ENCODE assay signal across 8 cellular contexts in the genomic region with DNA sequence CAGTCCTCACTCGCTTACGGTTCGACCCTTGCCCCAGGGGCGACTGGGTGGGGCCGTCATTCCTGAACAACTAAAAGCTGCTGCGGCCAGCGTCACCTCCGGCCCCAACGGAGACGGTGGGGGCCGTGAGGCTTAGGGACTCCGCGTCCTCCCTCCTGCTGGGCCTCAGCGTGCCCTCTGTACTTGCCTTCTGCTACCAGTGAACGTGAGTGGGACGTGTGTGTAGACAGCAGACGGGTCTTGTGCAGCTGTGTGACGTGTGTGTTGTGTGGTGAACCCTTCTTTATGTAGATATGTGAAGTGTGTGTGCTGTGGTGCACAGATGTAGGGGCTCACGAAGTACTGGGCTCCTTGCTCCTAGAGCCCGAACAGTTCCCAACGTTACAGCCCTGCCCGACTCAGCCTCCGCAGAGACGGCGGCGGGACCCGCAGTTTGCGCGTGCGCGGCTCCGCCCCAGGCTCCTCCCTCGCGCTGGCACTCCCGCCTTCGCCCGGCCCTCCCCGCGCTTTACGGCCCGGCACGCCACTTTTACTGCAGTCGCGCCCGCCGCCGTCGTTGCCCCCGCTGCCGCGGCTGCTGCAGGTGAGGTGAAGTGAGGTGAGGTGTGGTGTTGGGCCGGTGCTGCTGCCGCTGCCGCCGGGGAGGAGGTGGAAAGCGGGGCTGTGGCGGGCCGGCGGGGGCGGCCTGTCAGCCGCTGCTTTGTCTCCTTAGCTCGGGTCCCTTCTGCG. TPM values are rescaled to one million over a fixed set of nuclear protein-coding genes. Genes with fewer than 3 reads are reported as not detected.
A peak's percentile ranks its signal among the peaks of the same experiment; 100 is the strongest.
DNase-seq lines count a peak whose midpoint lies in the region; ATAC-seq and TF ChIP-seq lines count a peak whose summit lies in the region.

A gene (plus strand): TSS at position 535 of the 729 bp plus-strand sequence. CDS start 235 bp downstream, outside the sequence.

- H3K27ac ChIP-seq in ovary (peak within 1 kb of the TSS in 1 of 2 donors; percentile 63), thoracic aorta (peak within 1 kb of the TSS; percentile 82 to 84)

- POLR2A ChIA-PET in activated naive CD8-positive, alpha-beta T cell treated with anti-CD3 and anti-CD28 coated beads, Interleukin-2, amount 10 ng/mL, durations not matched to agents 7 days and 5 days (lab: Charles Lee), result interaction anchor here (0.7 to 1.5 kb wide), 4 partner anchors 8 to 131 kb away, joined by 3 to 7 read pairs (median 4); no protein-coding TSS in a partner anchor

- 1 to 3% (median 1%) methylated on average over 48 to 63 of the region's 63 CpGs for WGBS in ovary, 3 donors

- no peak for TF ChIP-seq CTCF in ovary (IDR thresholded peaks at IDR 0.05)
- TF ChIP-seq CTCF in thoracic aorta (IDR thresholded peaks at IDR 0.05), result no peak

- peak; percentile 88 for TF ChIP-seq POLR2A in GM10847 (IDR thresholded peaks at IDR 0.05; ENCODE audit: extremely low read depth, insufficient read length)
- TF ChIP-seq POLR2A in ovary (IDR thresholded peaks at IDR 0.05), result peak; percentile 48

- H3K4me3 ChIP-seq in ovary (peak within 1 kb of the TSS; percentile 95), thoracic aorta (peak within 1 kb of the TSS; percentile 87)

- H3K27me3 Mint-ChIP-seq in activated naive CD8-positive, alpha-beta T cell treated with anti-CD3 and anti-CD28 coated beads, Interleukin-2, amount 10 ng/mL, durations not matched to agents 7 days and 5 days, result no peaks in the 10 kb centered on the region

- peak; percentile 78 for ATAC-seq in HG02623 (IDR thresholded peaks at IDR 0.05; ENCODE audit: unreplicated experiment)
- peak; percentile 95 for ATAC-seq in activated naive CD8-positive, alpha-beta T cell treated with anti-CD3 and anti-CD28 coated beads, Interleukin-2, amount 10 ng/mL, durations not matched to agents 7 days and 5 days (ENCODE audit: low read depth)
- ATAC-seq in thoracic aorta (ENCODE audit: insufficient number of reproducible peaks, low FRiP score, low read depth), result peak; percentile 88

- H3K9me3 Mint-ChIP-seq in activated naive CD8-positive, alpha-beta T cell treated with anti-CD3 and anti-CD28 coated beads, Interleukin-2, amount 10 ng/mL, durations not matched to agents 7 days and 5 days, result no peaks in the 10 kb centered on the region

- H3K27ac Mint-ChIP-seq in activated naive CD8-positive, alpha-beta T cell treated with anti-CD3 and anti-CD28 coated beads, Interleukin-2, amount 10 ng/mL, durations not matched to agents 7 days and 5 days, result peak within 1 kb of the TSS; percentile 71

- intact Hi-C loops in head of caudate nucleus (cut with DNase I) (loop anchor here (2.0 to 10.0 kb wide), 2 partner anchors 45 to 81 kb away; a partner anchor contains a TSS), ovary (cut with DNase I) (no loop called here)

- peaks cover 11% of the 10 kb centered on the region for H3K4me1 ChIP-seq in ovary (ENCODE audit: insufficient read depth)
- peaks cover 12 to 40% of the 10 kb centered on the region in 2 donors for H3K4me1 ChIP-seq in thoracic aorta (ENCODE audit: control insufficient read depth in 1 of 2, low read depth in 2 of 2)

- DNase-seq in NCI-H1105 treated with DMSO at 0.1 percent for 48 hours (lab: John Stamatoyannopoulos, UW), result peak; percentile 81
- peak; percentile 58 to 83 for DNase-seq in SW 1271 (lab: John Stamatoyannopoulos, UW)
- DNase-seq in activated naive CD8-positive, alpha-beta T cell treated with anti-CD3 and anti-CD28 coated beads, Interleukin-2, amount 10 ng/mL, durations not matched to agents 7 days and 5 days, result peak; percentile 99
- DNase-seq in head of caudate nucleus, result peak; percentile 88 to 99 (median 97)
- peak; percentile 91 to 97 (median 94) for DNase-seq in ovary
- peak; percentile 62 for DNase-seq in thoracic aorta (ENCODE audit: low spot score)

- no peaks in the 10 kb centered on the region for H3K36me3 ChIP-seq in ovary
- no peaks in the 10 kb centered on the region for H3K36me3 ChIP-seq in thoracic aorta

- no peak for TF ChIP-seq EP300 in ovary (IDR thresholded peaks at IDR 0.05)

- H3K4me1 Mint-ChIP-seq in activated naive CD8-positive, alpha-beta T cell treated with anti-CD3 and anti-CD28 coated beads, Interleukin-2, amount 10 ng/mL, durations not matched to agents 7 days and 5 days, result peaks cover 26% of the 10 kb centered on the region

- H3K27me3 ChIP-seq in ovary, result no peaks in the 10 kb centered on the region
- no peaks in the 10 kb centered on the region for H3K27me3 ChIP-seq in thoracic aorta (replicated peaks; ENCODE audit: insufficient read depth)

- peak within 1 kb of the TSS; percentile 97 for H3K4me3 Mint-ChIP-seq in activated naive CD8-positive, alpha-beta T cell treated with anti-CD3 and anti-CD28 coated beads, Interleukin-2, amount 10 ng/mL, durations not matched to agents 7 days and 5 days

- H3K9me3 ChIP-seq in ovary (no peaks in the 10 kb centered on the region), thoracic aorta (no peaks in the 10 kb centered on the region)

- peaks cover 7% of the 10 kb centered on the region for H3K36me3 Mint-ChIP-seq in activated naive CD8-positive, alpha-beta T cell treated with anti-CD3 and anti-CD28 coated beads, Interleukin-2, amount 10 ng/mL, durations not matched to agents 7 days and 5 days

RNA-seq across cellular contexts. Expression of the gene that starts here (rescaled TPM):
- total RNA-seq in activated naive CD8-positive, alpha-beta T cell treated with anti-CD3 and anti-CD28 coated beads, Interleukin-2, amount 10 ng/mL, durations not matched to agents 7 days and 5 days, result 10 to 100 TPM; 16.6 to 17.3 TPM
- total RNA-seq in ovary (10 to 100 TPM; 13.7 to 17.4 (median 14.9) TPM), thoracic aorta (10 to 100 TPM; 15.6 to 27.2 TPM)
- polyA plus RNA-seq in ovary, result 10 to 100 TPM in 1 of 2 donors, 1 to 10 TPM in 1; 9.0 to 25.1 TPM
